Comparison of ENCODE assay signal across 8 cellular contexts in the genomic region with DNA sequence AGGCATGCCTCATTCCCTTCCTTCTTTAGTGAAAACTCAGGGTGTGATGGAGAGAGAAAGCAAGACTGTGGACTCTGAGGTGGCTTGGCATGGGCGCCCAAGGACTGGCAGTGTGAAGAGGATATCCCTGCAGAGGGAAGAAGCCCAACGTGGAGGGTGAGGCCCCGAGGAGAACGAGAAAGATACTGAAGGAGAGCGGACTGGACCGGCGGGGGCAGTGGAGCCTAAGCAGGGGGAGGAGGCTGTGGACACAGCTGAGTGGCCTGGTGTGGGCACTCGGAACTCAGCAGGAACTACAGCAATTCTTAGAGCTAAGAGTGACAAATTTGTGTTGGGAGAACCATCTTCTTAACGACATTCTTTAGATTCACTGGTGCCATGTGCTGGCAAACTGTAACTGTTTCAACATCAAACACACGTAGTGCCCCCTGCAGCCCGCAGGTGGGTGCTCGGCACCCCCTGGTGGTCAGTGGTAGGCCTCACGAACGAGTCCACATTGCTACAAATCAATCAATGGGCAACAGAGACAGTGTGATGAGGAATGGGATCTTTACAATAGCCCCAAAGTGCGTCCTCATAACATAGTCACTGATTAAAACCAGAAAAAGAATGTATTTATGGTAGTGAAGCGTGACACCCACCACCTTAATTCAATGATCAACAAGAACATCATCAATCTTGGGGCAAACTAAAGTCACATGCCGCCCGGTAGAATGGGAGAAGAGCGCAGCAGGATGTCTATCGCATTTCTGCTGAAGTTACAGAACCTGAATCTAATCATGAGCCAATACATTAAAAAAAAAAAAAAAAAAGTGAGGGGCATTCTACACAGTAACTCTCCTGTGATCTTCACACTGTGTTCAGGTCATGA. TPM values are rescaled to one million over a fixed set of nuclear protein-coding genes. Genes with fewer than 3 reads are reported as not detected.
DNase-seq lines count a peak whose midpoint lies in the region; FAIRE-seq and TF ChIP-seq lines count a peak whose summit lies in the region.

No MANE protein-coding gene starts in this region.

- H3K9me1 ChIP-seq in keratinocyte (ENCODE audit: control insufficient read depth, extremely low read depth, insufficient read depth, low read length) = no peaks in the 10 kb centered on the region

- intact Hi-C loops in thyroid gland (cut with DNase I) = no loop called here

- no peaks in the 10 kb centered on the region for H3K9me3 ChIP-seq in keratinocyte (ENCODE audit: control insufficient read depth, low read depth, low read length)
- H3K9me3 ChIP-seq in thyroid gland = no peaks in the 10 kb centered on the region

- no peak for FAIRE-seq in keratinocyte (lab: Jason Lieb, UNC)

- POLR2A ChIA-PET in AG04449 (lab: Yijun Ruan, JAX) = no interaction called here

- no peak overlapping the region for H3K27ac Mint-ChIP-seq in activated naive CD8-positive, alpha-beta T cell treated with anti-CD3 and anti-CD28 coated beads for 36 hours

- no peak for TF ChIP-seq POLR2A in thyroid gland (IDR thresholded peaks at IDR 0.05)

- dilution Hi-C loops in keratinocyte (cut with MboI; ENCODE audit: extremely low pct_ligation_motif_present, low sequenced_read_pairs) = no loop called here

- peaks cover 4% of the 10 kb centered on the region for H3K27me3 Mint-ChIP-seq in activated naive CD8-positive, alpha-beta T cell treated with anti-CD3 and anti-CD28 coated beads for 36 hours

- H3K4me1 ChIP-seq in keratinocyte (ENCODE audit: control insufficient read depth, extremely low read depth, insufficient read depth, low read length) (no peaks in the 10 kb centered on the region), thyroid gland (no peaks in the 10 kb centered on the region)

- H3K4me1 Mint-ChIP-seq in activated naive CD8-positive, alpha-beta T cell treated with anti-CD3 and anti-CD28 coated beads for 36 hours = no peaks in the 10 kb centered on the region

- CTCF ChIA-PET in AG04449 (lab: Yijun Ruan, JAX) = no interaction called here

- no peaks in the 10 kb centered on the region for H3K36me3 Mint-ChIP-seq in activated naive CD8-positive, alpha-beta T cell treated with anti-CD3 and anti-CD28 coated beads for 36 hours

- TF ChIP-seq CTCF in AG04449 (IDR thresholded peaks at IDR 0.05; ENCODE audit: insufficient read depth, low read length, missing control alignments) = peak; percentile 65
- peak; percentile 65 for TF ChIP-seq CTCF in GM12865 (IDR thresholded peaks at IDR 0.05; ENCODE audit: insufficient read depth, low read depth, low read length, missing control alignments)
- peak; percentile 49 to 65 (median 59) for TF ChIP-seq CTCF in keratinocyte (optimal IDR thresholded peaks at IDR 0.05 in 1 of 3, IDR thresholded peaks at IDR 0.05 in 1 of 3, conservative IDR thresholded peaks at IDR 0.05 in 1 of 3; ENCODE audit: extremely low read depth in 1 of 3, insufficient read depth in 2 of 3, low read length in 3 of 3)
- peak; percentile 18 to 57 (median 43) for TF ChIP-seq CTCF in thyroid gland (IDR thresholded peaks at IDR 0.05)

- no peaks in the 10 kb centered on the region for H3K36me3 ChIP-seq in keratinocyte (ENCODE audit: control insufficient read depth in 2 of 2, extremely low read depth in 1 of 2, insufficient read depth in 2 of 2, low read length in 2 of 2)
- no peaks in the 10 kb centered on the region for H3K36me3 ChIP-seq in thyroid gland

- no peak overlapping the region for H3K4me3 Mint-ChIP-seq in activated naive CD8-positive, alpha-beta T cell treated with anti-CD3 and anti-CD28 coated beads for 36 hours

- H3K79me2 ChIP-seq in keratinocyte (ENCODE audit: control insufficient read depth, insufficient read depth, low read length) = no peaks in the 10 kb centered on the region

- H3K27ac ChIP-seq in keratinocyte (ENCODE audit: control insufficient read depth, insufficient read depth, low read length) (no peak overlapping the region), thyroid gland (no peak overlapping the region)

- H4K20me1 ChIP-seq in keratinocyte (ENCODE audit: control insufficient read depth, extremely low read depth, insufficient read depth, low read length) = no peaks in the 10 kb centered on the region

- no peaks in the 10 kb centered on the region for H3K9me3 Mint-ChIP-seq in activated naive CD8-positive, alpha-beta T cell treated with anti-CD3 and anti-CD28 coated beads for 36 hours

- H3K4me2 ChIP-seq in keratinocyte (ENCODE audit: control insufficient read depth, extremely low read depth, insufficient read depth, low read depth, low read length) = no peak overlapping the region

- H3K9ac ChIP-seq in keratinocyte (ENCODE audit: control insufficient read depth, extremely low read depth, insufficient read depth, low read length) = no peak overlapping the region

- no peaks in the 10 kb centered on the region for H3K27me3 ChIP-seq in keratinocyte (ENCODE audit: control insufficient read depth, extremely low read depth, insufficient read depth, low read length)
- H3K27me3 ChIP-seq in thyroid gland = no peaks in the 10 kb centered on the region

- no peak for DNase-seq in AG04449 (ENCODE audit: low read depth, low spot score)
- peak; percentile 52 for DNase-seq in GM12865 (ENCODE audit: low read depth)
- peak; percentile 3 for DNase-seq in NCI-H1105 (lab: John Stamatoyannopoulos, UW)
- peak; percentile 57 for DNase-seq in activated naive CD8-positive, alpha-beta T cell treated with anti-CD3 and anti-CD28 coated beads for 36 hours
- DNase-seq in keratinocyte (ENCODE audit: low read depth, low spot score) = no peak
- DNase-seq in thyroid gland = peak; percentile 44 to 50
- DNase-seq in NCI-H187 (lab: John Stamatoyannopoulos, UW) = no peak
- no peak for DNase-seq in NCI-H2196 (lab: John Stamatoyannopoulos, UW; ENCODE audit: unreplicated experiment)

- no peak overlapping the region for H2AFZ ChIP-seq in keratinocyte (ENCODE audit: control insufficient read depth, low read length)

- H3K4me3 ChIP-seq in AG04449 (ENCODE audit: low read depth, low read length) (no peak overlapping the region), GM12865 (ENCODE audit: low read depth, low read length) (no peak overlapping the region), keratinocyte (ENCODE audit: control insufficient read depth in 2 of 3, extremely low read depth in 1 of 3, insufficient read depth in 2 of 3, low read depth in 1 of 3, low read length in 3 of 3) (no peak overlapping the region), thyroid gland (replicated peaks in 1 of 3) (no peak overlapping the region)

- 51 to 52% methylated on average over 20 of the region's 20 CpGs for WGBS in thyroid gland, 2 donors

RNA-seq across cellular contexts. Expression of a gene that starts 2.0 kb away (rescaled TPM):
- total RNA-seq in activated naive CD8-positive, alpha-beta T cell treated with anti-CD3 and anti-CD28 coated beads for 36 hours = not detected
- polyA plus RNA-seq in keratinocyte = not detected in 3 replicates
- not detected for polyA plus RNA-seq in keratinocyte (2011; ENCODE audit: low read depth)
- polyA plus RNA-seq in keratinocyte (2011; cell fraction: cytosol; rRNA removed) = not detected in 2 replicates
- polyA plus RNA-seq in keratinocyte (2011; cell fraction: nucleus; rRNA removed) = not detected in 2 replicates
- polyA plus RNA-seq in keratinocyte (2012; ENCODE audit: low replicate concordance) = not detected in 2 replicates
- not detected in 3 replicates for polyA minus RNA-seq in keratinocyte
- not detected for polyA minus RNA-seq in keratinocyte (2011; cell fraction: cytosol; rRNA and poly(A)+ RNA removed)
- not detected in 2 replicates for polyA minus RNA-seq in keratinocyte (2011; cell fraction: nucleus; rRNA and poly(A)+ RNA removed)
- total RNA-seq in thyroid gland = not detected

RNA-seq across cellular contexts. Expression of a gene that starts 48.5 kb away (rescaled TPM):
- total RNA-seq in activated naive CD8-positive, alpha-beta T cell treated with anti-CD3 and anti-CD28 coated beads for 36 hours = not detected
- not detected in 3 replicates for polyA plus RNA-seq in keratinocyte
- polyA plus RNA-seq in keratinocyte (2011; ENCODE audit: low read depth) = not detected
- not detected in 2 replicates for polyA plus RNA-seq in keratinocyte (2011; cell fraction: cytosol; rRNA removed)
- not detected in 2 replicates for polyA plus RNA-seq in keratinocyte (2011; cell fraction: nucleus; rRNA removed)
- polyA plus RNA-seq in keratinocyte (2012; ENCODE audit: low replicate concordance) = not detected in 2 replicates
- polyA minus RNA-seq in keratinocyte = not detected in 3 replicates
- polyA minus RNA-seq in keratinocyte (2011; cell fraction: cytosol; rRNA and poly(A)+ RNA removed) = not detected
- polyA minus RNA-seq in keratinocyte (2011; cell fraction: nucleus; rRNA and poly(A)+ RNA removed) = not detected in 2 replicates
- total RNA-seq in thyroid gland = under 1 TPM in 2 of 4 donors, not detected in 2; 0.27 to 0.29 TPM

Comparison
In these comparisons a context has a peak if more than half of its experiments do, and no peak if none do; other contexts are left out.
1. DNase-seq: peak in GM12865 (single experiment), NCI-H1105 (single experiment), activated naive CD8-positive, alpha-beta T cell treated with anti-CD3 and anti-CD28 coated beads for 36 hours (single experiment) and thyroid gland (2 of 2); none in AG04449 (single experiment), keratinocyte (single experiment), NCI-H187 (0 of 2) and NCI-H2196 (single experiment).
2. Peak in every context shown above with its lines, with median percentiles within 50 percentile points of each other: CTCF ChIP-seq.